In the genomic region with DNA sequence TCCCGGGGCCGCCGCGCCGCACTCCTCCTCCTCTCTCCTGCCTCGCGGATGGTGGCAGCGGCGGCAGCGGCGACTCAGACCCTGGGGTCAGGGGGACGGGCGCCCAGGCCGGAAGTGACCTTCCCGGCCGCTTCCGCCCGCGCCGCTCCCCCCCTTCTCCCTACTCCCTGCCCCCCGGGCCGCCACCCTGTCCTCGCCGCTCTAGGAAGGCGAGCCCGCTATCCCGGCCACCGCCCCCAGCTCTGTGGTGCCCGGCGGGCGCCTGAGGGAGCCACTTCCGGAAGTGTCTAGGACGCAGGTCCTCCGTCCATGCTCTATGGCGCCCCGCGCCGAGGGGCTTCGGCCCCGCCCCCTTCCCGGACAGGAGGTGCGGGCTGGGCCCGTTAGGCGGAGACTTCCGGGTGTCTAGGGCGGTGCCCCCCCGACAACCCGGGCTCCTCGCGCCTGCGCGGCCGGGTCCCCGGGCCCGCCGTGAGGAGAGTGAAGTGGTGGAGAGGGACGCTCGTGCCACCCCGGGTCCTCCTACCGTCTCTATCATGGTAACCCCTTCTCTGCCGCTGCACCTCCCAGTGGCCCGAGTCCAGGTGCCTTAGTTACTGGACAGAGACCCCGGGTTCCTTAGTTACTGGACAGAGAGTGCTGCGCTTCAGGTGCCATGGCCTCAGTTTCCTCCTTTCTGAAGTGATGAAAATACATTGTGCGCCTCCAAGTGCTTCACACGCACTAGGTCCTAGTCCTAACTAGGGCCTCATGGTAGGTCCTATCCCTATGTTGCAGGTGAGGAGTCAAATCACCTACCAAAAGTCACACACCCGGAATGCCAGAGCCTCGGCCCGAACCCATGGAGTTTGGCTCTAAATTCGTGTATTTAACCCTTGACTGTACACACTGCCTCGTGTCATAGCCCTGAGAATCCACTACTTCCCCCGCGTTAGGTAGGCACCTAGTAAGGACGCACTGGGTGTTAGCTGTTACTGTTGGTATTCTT, we compare ENCODE assay signal across 8 cellular contexts. TPM values are rescaled to one million over a fixed set of nuclear protein-coding genes. Genes with fewer than 3 reads are reported as not detected.
DNase-seq lines count a peak whose midpoint lies in the region; ATAC-seq, FAIRE-seq and TF ChIP-seq lines count a peak whose summit lies in the region.

Gene ZNF787, minus strand, starts transcription at position 116 of the 988 bp plus-strand sequence. CDS start 18,078 bp downstream, outside the sequence.

- H3K4me3 ChIP-seq in prostate gland = peak within 1 kb of the TSS; percentile 69 to 95

- FAIRE-seq in urothelium cell line (lab: Jason Lieb, UNC) = no peak

- peak; percentile 51 for TF ChIP-seq POLR2A in prostate gland (IDR thresholded peaks at IDR 0.05)

- H3K4me1 Mint-ChIP-seq in T-helper 1 cell treated with Interleukin-12 subunit alpha and Interleukin-12 subunit beta and Interleukin-4 antibody, amounts not matched to agents 30 μg/mL and 1 μg/mL, for 36 hours (ENCODE audit: low read depth) = peaks cover 33% of the 10 kb centered on the region

- peak within 1 kb of the TSS; percentile 88 for H3K4me3 Mint-ChIP-seq in T-helper 1 cell treated with Interleukin-12 subunit alpha and Interleukin-12 subunit beta and Interleukin-4 antibody, amounts not matched to agents 30 μg/mL and 1 μg/mL, for 36 hours

- TF ChIP-seq CTCF in GM13977 (IDR thresholded peaks at IDR 0.05; ENCODE audit: extremely low read depth, insufficient read depth, missing control alignments) (no peak), prostate gland (IDR thresholded peaks at IDR 0.05) (peak in 2 of 4 experiments; percentile 23 to 32)

- H3K27me3 ChIP-seq in prostate gland (replicated peaks; ENCODE audit: insufficient read depth) = no peaks in the 10 kb centered on the region

- H3K27me3 Mint-ChIP-seq in T-helper 1 cell treated with Interleukin-12 subunit alpha and Interleukin-12 subunit beta and Interleukin-4 antibody, amounts not matched to agents 30 μg/mL and 1 μg/mL, for 36 hours (ENCODE audit: low read depth) = no peaks in the 10 kb centered on the region

- peak within 1 kb of the TSS; percentile 94 for H3K27ac Mint-ChIP-seq in T-helper 1 cell treated with Interleukin-12 subunit alpha and Interleukin-12 subunit beta and Interleukin-4 antibody, amounts not matched to agents 30 μg/mL and 1 μg/mL, for 36 hours

- no peaks in the 10 kb centered on the region for H3K36me3 Mint-ChIP-seq in T-helper 1 cell treated with Interleukin-12 subunit alpha and Interleukin-12 subunit beta and Interleukin-4 antibody, amounts not matched to agents 30 μg/mL and 1 μg/mL, for 36 hours (ENCODE audit: low read depth)

- H3K36me3 ChIP-seq in prostate gland = no peaks in the 10 kb centered on the region

- no peaks in the 10 kb centered on the region for H3K9me3 Mint-ChIP-seq in T-helper 1 cell treated with Interleukin-12 subunit alpha and Interleukin-12 subunit beta and Interleukin-4 antibody, amounts not matched to agents 30 μg/mL and 1 μg/mL, for 36 hours

- WGBS in prostate gland = 7% methylated on average over 69 of the region's 74 CpGs

- in situ Hi-C loops in GM13977 (cut with MboI; ENCODE audit: low pct_unique_long_range_greater_than_20kb, low sequenced_read_pairs, unreplicated experiment) = no loop called here

- peak; percentile 76 for ATAC-seq in HG02884 (IDR thresholded peaks at IDR 0.05; ENCODE audit: unreplicated experiment)
- ATAC-seq in left cardiac atrium = peak; percentile 94 to 96

- H3K27ac ChIP-seq in prostate gland = peak within 1 kb of the TSS; percentile 92 to 97

- no peaks in the 10 kb centered on the region for H3K9me3 ChIP-seq in prostate gland

- intact Hi-C loops in left cardiac atrium (cut with DNase I) = no loop called here
- intact Hi-C loops in prostate gland (cut with DNase I) = loop anchor here (2.0 kb wide), 1 partner anchor 19 kb away; the partner anchor contains the start of gene ZNF444

- peaks cover 10% of the 10 kb centered on the region for H3K4me1 ChIP-seq in prostate gland (replicated peaks)

- DNase-seq in GM13977 (ENCODE audit: low spot score) = peak; percentile 98
- DNase-seq in NCI-H1694 (lab: John Stamatoyannopoulos, UW) = peak; percentile 94
- peak; percentile 92 for DNase-seq in amniotic stem cell (lab: John Stamatoyannopoulos, UW)
- DNase-seq in left cardiac atrium = peak; percentile 99
- DNase-seq in prostate gland (ENCODE audit: low spot score) = peak; percentile 98
- peak; percentile 97 for DNase-seq in urothelium cell line (ENCODE audit: low spot score)

RNA-seq across cellular contexts. Expression of gene ZNF787, which starts in this region (rescaled TPM):
- 10 to 100 TPM; 27.5 to 37.9 TPM for total RNA-seq in left cardiac atrium
- total RNA-seq in prostate gland = 10 to 100 TPM; 28.2 to 47.5 TPM

Comparison
In these comparisons a context has a peak if more than half of its experiments do, and no peak if none do; other contexts are left out.
1. Peak in every context shown above with its lines: DNase-seq, ATAC-seq, H3K4me3 ChIP-seq and H3K27ac ChIP-seq.